Comparison of ENCODE assay signal across 8 cellular contexts in genomic region chr11:120612363-120613263, GRCh38.
A peak's percentile ranks its signal among the peaks of the same experiment; 100 is the strongest.
DNase-seq lines count a peak whose midpoint lies in the region; ATAC-seq and TF ChIP-seq lines count a peak whose summit lies in the region.

No MANE protein-coding gene starts in this region.

- no peak overlapping the region for H3K4me2 ChIP-seq in GM23338

- H2AFZ ChIP-seq in GM23338, result no peak overlapping the region

- no peak overlapping the region for H3K4me3 Mint-ChIP-seq in GM23338
- no peak overlapping the region for H3K4me3 Mint-ChIP-seq in osteocyte (ENCODE audit: unreplicated experiment)

- no peak overlapping the region for H3K27ac ChIP-seq in duodenal mucosa (ENCODE audit: low read depth, low read length)
- H3K27ac ChIP-seq in GM23338 (ENCODE audit: low read depth), result no peak overlapping the region

- H3K27ac Mint-ChIP-seq in GM23338, result no peak overlapping the region
- H3K27ac Mint-ChIP-seq in osteocyte (ENCODE audit: unreplicated experiment), result no peak overlapping the region

- peak; percentile 74 for ATAC-seq in GM19438 (IDR thresholded peaks at IDR 0.05; ENCODE audit: low read depth, unreplicated experiment)
- peak; percentile 93 for ATAC-seq in HG03354 (IDR thresholded peaks at IDR 0.05; ENCODE audit: poor library complexity, severe bottlenecking, unreplicated experiment)
- no peak for ATAC-seq in GM23338

- H3K9me3 ChIP-seq in duodenal mucosa (ENCODE audit: control insufficient read depth in 1 of 2, low read length in 2 of 2), result no peaks in the 10 kb centered on the region

- no peaks in the 10 kb centered on the region; the same call in 1 of the 2 replicates for H4K20me1 ChIP-seq in GM23338 (replicated peaks; ENCODE audit: insufficient read depth)

- peaks cover 47% of the 10 kb centered on the region for H3K4me1 Mint-ChIP-seq in GM23338
- H3K4me1 Mint-ChIP-seq in osteocyte (ENCODE audit: unreplicated experiment), result peaks cover 2% of the 10 kb centered on the region

- peaks cover 10% of the 10 kb centered on the region for H3K27me3 Mint-ChIP-seq in GM23338 (ENCODE audit: insufficient read depth, low read depth, poor library complexity)
- peaks cover 11% of the 10 kb centered on the region for H3K27me3 Mint-ChIP-seq in osteocyte (ENCODE audit: unreplicated experiment)

- H3K9me2 ChIP-seq in GM23338 (ENCODE audit: insufficient read depth), result no peaks in the 10 kb centered on the region

- no peaks in the 10 kb centered on the region for H3K79me2 ChIP-seq in GM23338 (replicated peaks; ENCODE audit: insufficient read depth)

- TF ChIP-seq CTCF in GM23338 (conservative IDR thresholded peaks at IDR 0.05; ENCODE audit: low read depth in 2 of 2) (no peak), osteocyte (IDR thresholded peaks at IDR 0.05) (no peak)

- H3K36me3 Mint-ChIP-seq in GM23338 (ENCODE audit: low read depth) (peaks cover 11% of the 10 kb centered on the region), osteocyte (ENCODE audit: unreplicated experiment) (no peaks in the 10 kb centered on the region)

- peak overlapping the region; percentile 26 for H3K4me3 ChIP-seq in duodenal mucosa (ENCODE audit: low read depth in 1 of 2, low read length in 2 of 2)
- no peak overlapping the region for H3K4me3 ChIP-seq in GM23338

- DNase-seq in EH (ENCODE audit: low read depth) (peak; percentile 6), GM23338 (ENCODE audit: low spot score) (no peak), osteocyte (ENCODE audit: extremely low spot score, unreplicated experiment) (no peak), SKM-1 treated with dmso at 0.1 percent for 144 hours (lab: John Stamatoyannopoulos, UW; ENCODE audit: unreplicated experiment) (no peak)
- DNase-seq in activated naive CD4-positive, alpha-beta T cell treated with anti-CD3 and anti-CD28 coated beads, Interleukin-2, amount 50 U/mL, for 16 hours, result no peak

- no peaks in the 10 kb centered on the region for H3K27me3 ChIP-seq in duodenal mucosa (ENCODE audit: control insufficient read depth in 1 of 2, insufficient read depth in 2 of 2, low read length in 2 of 2)
- no peaks in the 10 kb centered on the region for H3K27me3 ChIP-seq in GM23338 (ENCODE audit: insufficient read depth)

- H3F3A ChIP-seq in GM23338 (replicated peaks; ENCODE audit: low read depth), result no peaks in the 10 kb centered on the region

- H3K9ac ChIP-seq in duodenal mucosa (ENCODE audit: low read depth in 1 of 2, low read length in 2 of 2), result no peak overlapping the region

- H3K36me3 ChIP-seq in duodenal mucosa (ENCODE audit: control insufficient read depth in 1 of 2, insufficient read depth in 2 of 2, low read length in 2 of 2), result no peaks in the 10 kb centered on the region
- no peaks in the 10 kb centered on the region for H3K36me3 ChIP-seq in GM23338 (ENCODE audit: insufficient read depth)

- H3K9me3 Mint-ChIP-seq in GM23338, result peaks cover 14% of the 10 kb centered on the region
- peaks cover 2% of the 10 kb centered on the region for H3K9me3 Mint-ChIP-seq in osteocyte (ENCODE audit: unreplicated experiment)

- H3K4me1 ChIP-seq in duodenal mucosa (ENCODE audit: control insufficient read depth in 1 of 2, insufficient read depth in 2 of 2, low read length in 2 of 2) (peaks cover 25 to 28% of the 10 kb centered on the region in 2 donors), GM23338 (ENCODE audit: insufficient read depth) (peaks cover 27% of the 10 kb centered on the region)

TF ChIP-seq in GM23338, 12 proteins besides CTCF, POLR2A, EP300 and RAD21 (continues in another document):
- no peak for TF ChIP-seq ZNF331 (CRISPR knock-in tag; IDR thresholded peaks at IDR 0.05; ENCODE audit: low read depth)
- no peak for TF ChIP-seq POLR2AphosphoS5 (IDR thresholded peaks at IDR 0.05; ENCODE audit: low read depth)
- TF ChIP-seq ZNF114 (CRISPR knock-in tag; IDR thresholded peaks at IDR 0.05), result no peak
- TF ChIP-seq ETS1 (IDR thresholded peaks at IDR 0.05), result no peak
- TF ChIP-seq EZH2 (IDR thresholded peaks at IDR 0.05; ENCODE audit: low read depth, unreplicated experiment), result no peak
- no peak for TF ChIP-seq NANOG (IDR thresholded peaks at IDR 0.05; ENCODE audit: borderline replicate concordance)
- no peak for TF ChIP-seq CREB1 (CRISPR knock-in tag; IDR thresholded peaks at IDR 0.05; ENCODE audit: low read depth)
- TF ChIP-seq REST (IDR thresholded peaks at IDR 0.05; ENCODE audit: unreplicated experiment), result no peak
- TF ChIP-seq JUNB (IDR thresholded peaks at IDR 0.05; ENCODE audit: unreplicated experiment), result no peak
- no peak for TF ChIP-seq EZH2phosphoT487 (IDR thresholded peaks at IDR 0.05; ENCODE audit: unreplicated experiment)
- no peak for TF ChIP-seq STAT1 (IDR thresholded peaks at IDR 0.05; ENCODE audit: unreplicated experiment)
